8 cellular contexts compared by ENCODE assay signal in the genomic region with DNA sequence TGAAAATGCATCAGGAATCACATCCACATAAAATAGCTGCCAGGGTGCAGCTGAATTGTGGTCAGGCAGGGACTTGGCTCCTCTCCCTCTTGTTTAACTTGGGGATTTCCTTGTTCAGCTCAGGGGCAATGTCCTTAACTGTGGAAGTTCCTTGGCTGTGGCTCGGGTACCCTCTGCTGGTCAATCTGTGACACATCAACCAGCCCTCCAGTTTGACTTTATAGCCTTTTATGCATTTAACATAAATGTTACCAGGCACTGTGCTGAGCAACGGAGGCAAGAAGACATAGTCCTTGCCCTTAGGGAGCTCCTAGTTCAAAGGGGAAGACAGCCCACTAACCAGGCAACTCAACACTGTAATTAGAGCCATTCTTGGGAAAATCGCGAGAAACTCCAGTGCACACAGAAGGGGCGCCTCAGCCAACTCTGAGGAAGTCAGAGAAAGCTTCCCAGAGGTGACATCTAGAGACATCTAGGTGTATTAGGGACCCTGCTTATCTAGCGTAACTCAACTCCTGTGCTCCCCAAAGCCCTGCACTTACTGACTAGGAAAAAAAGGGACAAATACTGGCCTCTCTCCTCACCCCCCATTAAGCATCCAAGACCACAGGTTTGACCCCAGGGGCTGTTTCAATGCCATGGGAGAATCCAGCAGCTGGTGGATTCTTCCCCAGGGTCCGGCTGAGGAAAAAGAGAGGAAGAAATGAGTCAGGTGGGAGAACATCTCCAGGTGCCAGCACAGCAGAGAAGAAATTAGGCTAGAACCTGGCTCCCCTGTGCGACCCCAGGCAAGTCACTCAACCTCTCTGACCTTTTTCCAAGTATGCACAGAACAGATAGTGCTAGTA. TPM values are rescaled to one million over a fixed set of nuclear protein-coding genes. Genes with fewer than 3 reads are reported as not detected.
A peak's percentile ranks its signal among the peaks of the same experiment; 100 is the strongest.
DNase-seq lines count a peak whose midpoint lies in the region; ATAC-seq and TF ChIP-seq lines count a peak whose summit lies in the region.

No MANE protein-coding gene starts in this region.

- no peaks in the 10 kb centered on the region for H3K27me3 ChIP-seq in GM06990 (replicated peaks; ENCODE audit: control insufficient read depth, insufficient read depth, low read length)
- H3K27me3 ChIP-seq in right atrium auricular region, result no peaks in the 10 kb centered on the region

- H3K36me3 ChIP-seq in GM06990 (ENCODE audit: control insufficient read depth, insufficient read depth, low read length) (no peaks in the 10 kb centered on the region), right atrium auricular region (no peaks in the 10 kb centered on the region)

- peaks cover 0 to 34% of the 10 kb centered on the region in 2 donors for H3K4me1 ChIP-seq in right atrium auricular region

- peak overlapping the region; percentile 95 to 97 for H3K27ac ChIP-seq in right atrium auricular region

- peak; percentile 81 for TF ChIP-seq CTCF in GM06990 (IDR thresholded peaks at IDR 0.05; ENCODE audit: insufficient read depth, low read length, poor library complexity, severe bottlenecking)
- peak; percentile 54 to 89 for TF ChIP-seq CTCF in right atrium auricular region (IDR thresholded peaks at IDR 0.05)

- ATAC-seq in GM19328 (IDR thresholded peaks at IDR 0.05; ENCODE audit: unreplicated experiment) (no peak), GM18520 (IDR thresholded peaks at IDR 0.05; ENCODE audit: unreplicated experiment) (no peak)

- H3K4me3 ChIP-seq in GM06990 (replicated peaks; ENCODE audit: low read depth, low read length), result no peak overlapping the region
- no peak overlapping the region for H3K4me3 ChIP-seq in right atrium auricular region

- H3K9me3 ChIP-seq in right atrium auricular region, result no peaks in the 10 kb centered on the region

- no peak for DNase-seq in GM06990 (ENCODE audit: extremely low read depth, insufficient read length)
- DNase-seq in NCI-H1417 (lab: John Stamatoyannopoulos, UW), result peak; percentile 47 to 79 (median 49)
- peak; percentile 81 for DNase-seq in SW480 (ENCODE audit: low spot score)
- peak in 45 of 56 donors; percentile 1 to 71 (median 25) for DNase-seq in amygdala (lab: John Stamatoyannopoulos, UW)
- peak; percentile 80 for DNase-seq in right atrium auricular region (ENCODE audit: low spot score)
- peak; percentile 74 for DNase-seq in retina

RNA-seq across cellular contexts. Expression of a gene that starts 17.3 kb away (rescaled TPM):
- 10 to 100 TPM; 12.9 to 18.9 TPM for total RNA-seq in right atrium auricular region

RNA-seq across cellular contexts. Expression of a gene that starts 26.5 kb away (rescaled TPM):
- total RNA-seq in right atrium auricular region, result not detected
